In the genomic region with DNA sequence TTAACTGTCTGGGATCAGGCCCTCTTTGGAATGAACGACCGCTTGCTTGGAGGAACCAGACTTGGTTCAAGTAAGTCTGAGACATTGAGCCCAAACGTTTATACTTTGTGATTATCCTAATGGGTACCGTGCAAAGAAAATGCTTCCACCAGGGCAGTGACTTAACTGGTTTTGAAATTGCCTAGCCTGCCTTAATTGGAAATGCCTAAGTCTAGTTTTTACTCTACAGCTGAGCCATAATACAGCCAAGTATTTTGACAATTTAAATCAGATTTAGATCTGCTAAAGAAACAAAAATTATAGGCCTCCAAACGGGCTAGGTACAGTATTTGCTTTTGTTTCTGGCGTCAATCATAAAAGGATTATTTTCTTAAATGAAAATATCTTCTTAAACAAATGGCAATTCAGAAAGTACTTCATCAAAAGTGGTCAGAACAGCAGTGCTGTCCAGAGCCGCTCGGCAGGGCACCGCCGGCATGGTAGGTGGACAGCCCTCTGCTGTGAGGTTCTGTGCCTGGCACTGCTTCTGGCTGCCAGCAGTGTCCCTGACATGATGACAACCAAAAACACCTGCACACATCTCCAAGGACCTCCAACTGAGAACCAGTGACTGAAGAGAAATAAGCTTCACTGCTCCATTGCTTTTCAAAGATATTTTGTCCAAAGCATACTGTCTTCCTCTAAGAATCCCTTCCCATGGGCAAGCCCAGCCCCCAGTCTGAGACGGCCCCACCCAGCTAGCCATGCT, we compare ENCODE assay signal across 9 cellular contexts. TPM values are rescaled to one million over a fixed set of nuclear protein-coding genes. Genes with fewer than 3 reads are reported as not detected.
A peak's percentile ranks its signal among the peaks of the same experiment; 100 is the strongest.
DNase-seq lines count a peak whose midpoint lies in the region; ATAC-seq and TF ChIP-seq lines count a peak whose summit lies in the region.
"Had no signal": no experiment of that assay in that cellular context is flagged by ENCODE, and none has a peak within 500 bp of the region (broad histone marks: within the 10 kb centered on the region; RNA-seq: fewer than 3 reads in every experiment).

No MANE protein-coding gene starts in this region.

- H3K9ac ChIP-seq in BLaER1 treated with 17β-estradiol and CSF1 and Interleukin-3, amounts not matched to agents 10 nM and 100 nM, result peak overlapping the region in 6 of 11 experiments; percentile 2 to 59 (median 30); a peak in 9 of 22 replicates

- H3K4me3 Mint-ChIP-seq in activated naive CD8-positive, alpha-beta T cell, result no peak overlapping the region

- H3K4me2 ChIP-seq in BLaER1 treated with 17β-estradiol and CSF1 and Interleukin-3, amounts not matched to agents 10 nM and 100 nM, result peak overlapping the region; percentile 37 to 84 (median 66)

- no peaks in the 10 kb centered on the region for H3K4me1 Mint-ChIP-seq in activated naive CD8-positive, alpha-beta T cell (ENCODE audit: low read depth)

- H3K27ac Mint-ChIP-seq in activated naive CD8-positive, alpha-beta T cell, result peak overlapping the region; percentile 64

- peak overlapping the region in 9 of 11 experiments; percentile 15 to 56 (median 31); a peak in 17 of 22 replicates for H3K27ac ChIP-seq in BLaER1 treated with 17β-estradiol and CSF1 and Interleukin-3, amounts not matched to agents 10 nM and 100 nM
- H3K27ac ChIP-seq in mesodermal cell (ENCODE audit: low read depth, low read length, severe bottlenecking), result peak overlapping the region; percentile 29

- WGBS in mesodermal cell (ENCODE audit: insufficient coverage in 2 of 2), 2 experiments, result 79 to 90% methylated on average over 9 to 10 of the region's 11 CpGs

- H3K36me3 ChIP-seq in BLaER1 treated with 17β-estradiol and CSF1 and Interleukin-3, amounts not matched to agents 10 nM and 100 nM, result peaks cover 36 to 66% (median 47%) of the 10 kb centered on the region in 11 experiments
- peaks cover 43% of the 10 kb centered on the region for H3K36me3 ChIP-seq in mesodermal cell (ENCODE audit: control insufficient read depth, insufficient read depth, low read length)

- no peak for DNase-seq in erythroblast (lab: John Stamatoyannopoulos, UW)
- DNase-seq in superior temporal gyrus (ENCODE audit: extremely low spot score), result no peak
- DNase-seq in NCI-H748 treated with DMSO at 0.1 percent for 48 hours (lab: John Stamatoyannopoulos, UW), result no peak
- DNase-seq in Ammon's horn (ENCODE audit: low spot score), result no peak
- DNase-seq: NCI-H146 had no signal

- no peaks in the 10 kb centered on the region for H3K9me3 Mint-ChIP-seq in activated naive CD8-positive, alpha-beta T cell (ENCODE audit: low read depth)

- H3K4me1 ChIP-seq in BLaER1 treated with 17β-estradiol and CSF1 and Interleukin-3, amounts not matched to agents 10 nM and 100 nM, result peaks cover 83 to 100% (median 97%) of the 10 kb centered on the region in 10 experiments
- H3K4me1 ChIP-seq in mesodermal cell (ENCODE audit: control insufficient read depth, insufficient read depth, low read length, poor library complexity, severe bottlenecking), result no peaks in the 10 kb centered on the region

- no peaks in the 10 kb centered on the region for H3K27me3 Mint-ChIP-seq in activated naive CD8-positive, alpha-beta T cell

- ATAC-seq in GM18505 (IDR thresholded peaks at IDR 0.05; ENCODE audit: unreplicated experiment), result no peak

- no peaks in the 10 kb centered on the region for H3K27me3 ChIP-seq in BLaER1 treated with 17β-estradiol and CSF1 and Interleukin-3, amounts not matched to agents 10 nM and 100 nM

- no peaks in the 10 kb centered on the region for H3K9me3 ChIP-seq in BLaER1 treated with 17β-estradiol and CSF1 and Interleukin-3, amounts not matched to agents 10 nM and 100 nM (replicated peaks in 1 of 11)
- no peaks in the 10 kb centered on the region for H3K9me3 ChIP-seq in mesodermal cell (ENCODE audit: control insufficient read depth, low read length)

- H4K20me1 ChIP-seq in BLaER1 treated with 17β-estradiol and CSF1 and Interleukin-3, amounts not matched to agents 10 nM and 100 nM, result peaks cover 18 to 54% (median 25%) of the 10 kb centered on the region in 11 experiments; a peak in 20 of 22 replicates

- no peak overlapping the region for H3K4me3 ChIP-seq in BLaER1 treated with 17β-estradiol and CSF1 and Interleukin-3, amounts not matched to agents 10 nM and 100 nM
- no peak overlapping the region for H3K4me3 ChIP-seq in mesodermal cell (ENCODE audit: extremely low read depth, insufficient read depth, low read length, poor library complexity, severe bottlenecking)

- peaks cover 2% of the 10 kb centered on the region for H3K36me3 Mint-ChIP-seq in activated naive CD8-positive, alpha-beta T cell

- TF ChIP-seq POLR2A in GM18505 (IDR thresholded peaks at IDR 0.05; ENCODE audit: borderline replicate concordance, extremely low read depth, insufficient read depth, insufficient read length), result peak; percentile 8
- no peak for TF ChIP-seq POLR2A in erythroblast (IDR thresholded peaks at IDR 0.05; ENCODE audit: low read length)

RNA-seq across cellular contexts. Expression of a gene that starts 55.6 kb away (rescaled TPM):
- 95.8 TPM for polyA plus RNA-seq in mesodermal cell (2013, experiment 1 of 2)
- polyA plus RNA-seq in mesodermal cell (2013, experiment 2 of 2), result 98.4 TPM
